ENCODE assay signal across 2 cellular contexts in genomic region chr10:28014651-28015050, GRCh38.
TF ChIP-seq lines count a peak whose summit lies in the region.

No MANE protein-coding gene starts in this region.

TF ChIP-seq in HCT116, 20 proteins besides CTCF, POLR2A, EP300 and RAD21:
- TF ChIP-seq ZBTB33 (IDR thresholded peaks at IDR 0.05; ENCODE audit: extremely low read depth, insufficient replicate concordance, low read length), result no peak
- TF ChIP-seq POLR2AphosphoS5 (IDR thresholded peaks at IDR 0.05; ENCODE audit: low read depth, low read length), result no peak
- TF ChIP-seq SRF (IDR thresholded peaks at IDR 0.05; ENCODE audit: low read depth), result no peak
- TF ChIP-seq EZH2phosphoT487 (IDR thresholded peaks at IDR 0.05; ENCODE audit: borderline replicate concordance), result no peak
- TF ChIP-seq REST (IDR thresholded peaks at IDR 0.05; ENCODE audit: low read depth), result no peak
- TF ChIP-seq FOSL1 (IDR thresholded peaks at IDR 0.05; ENCODE audit: low read depth), result no peak
- no peak for TF ChIP-seq MAX (IDR thresholded peaks at IDR 0.05)
- no peak for TF ChIP-seq ELF1 (IDR thresholded peaks at IDR 0.05; ENCODE audit: borderline replicate concordance, low read depth)
- no peak for TF ChIP-seq SP1 (IDR thresholded peaks at IDR 0.05; ENCODE audit: low read depth)

TF ChIP-seq in GM12878, 131 proteins besides CTCF, POLR2A, EP300 and RAD21:
- TF ChIP-seq TCF7 (IDR thresholded peaks at IDR 0.05; ENCODE audit: borderline replicate concordance) (0 out of 2 replicates have a peak, but pooled peaks have one; percentile 25), CBX5 (IDR thresholded peaks at IDR 0.05; ENCODE audit: low read depth) (no peak), RUNX3 (IDR thresholded peaks at IDR 0.05; ENCODE audit: low read length) (peak; percentile 59), HSF1 (IDR thresholded peaks at IDR 0.05; ENCODE audit: low read depth, low read length) (no peak), CREM (IDR thresholded peaks at IDR 0.05; ENCODE audit: low read depth) (no peak), CBFB (IDR thresholded peaks at IDR 0.05; ENCODE audit: low read depth) (no peak)
TF ChIP-seq in GM12878: peak in this region for 2.
